7 cellular contexts compared by ENCODE assay signal in genomic region chr2:176961759-176962158, GRCh38.
"Had no signal": no experiment of that assay in that cellular context is flagged by ENCODE, and none has a peak within 500 bp of the region (broad histone marks: within the 10 kb centered on the region; RNA-seq: fewer than 3 reads in every experiment).

No MANE protein-coding gene starts in this region.

- H3K9me3 Mint-ChIP-seq: H9 had no signal

- FAIRE-seq: HTR-8/SVneo had no signal

- H3K27ac ChIP-seq: GM23248 had no signal

- ATAC-seq: K562 had no signal

- H3K4me3 Mint-ChIP-seq: H9 had no signal

- H3K4me3 ChIP-seq: GM23248, K562 had no signal

- H2AFZ ChIP-seq: GM23248 had no signal

- H3K9ac ChIP-seq: GM23248 had no signal

- DNase-seq: GM23248, H9, HCEC 1CT, IMR-90, KG1 had no signal

- H3K27ac Mint-ChIP-seq: H9 had no signal
